8 cellular contexts compared by ENCODE assay signal in the genomic region with DNA sequence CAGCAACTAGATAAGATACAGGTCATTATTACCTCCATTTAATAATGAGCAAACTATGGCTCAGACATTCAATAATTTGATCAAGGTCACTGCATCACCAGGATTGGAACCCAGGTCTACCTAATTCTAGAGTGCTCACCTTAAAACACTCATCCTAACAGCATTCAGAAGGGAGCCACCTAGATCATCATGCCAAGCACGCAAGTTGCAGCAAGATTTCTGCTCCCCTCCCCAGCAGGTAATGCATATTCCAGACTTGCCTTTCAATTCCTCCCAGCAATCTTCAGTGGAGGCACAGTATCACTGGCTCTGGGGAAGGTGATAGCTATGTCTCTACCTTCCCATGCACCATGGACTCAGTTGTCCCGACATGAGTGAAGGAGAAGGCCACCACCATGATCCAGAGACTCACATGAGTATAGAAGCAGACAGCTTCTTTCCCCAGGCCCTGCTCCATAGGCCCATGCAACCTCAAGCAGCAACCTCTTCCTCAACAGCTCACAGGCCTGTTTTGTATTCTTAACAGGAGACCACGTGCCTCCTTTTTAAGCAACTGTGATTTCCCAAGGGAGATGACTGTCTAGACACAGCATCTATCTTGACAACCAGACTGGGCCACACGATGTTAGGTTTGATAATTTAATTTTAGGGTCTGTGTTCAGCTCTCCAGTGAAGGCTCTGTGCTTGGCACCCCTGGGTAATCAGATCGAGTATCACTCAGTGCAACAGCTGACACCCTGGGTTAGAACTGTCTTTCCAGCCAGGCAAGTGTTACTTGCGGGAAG. TPM values are rescaled to one million over a fixed set of nuclear protein-coding genes. Genes with fewer than 3 reads are reported as not detected.
DNase-seq lines count a peak whose midpoint lies in the region; ATAC-seq and TF ChIP-seq lines count a peak whose summit lies in the region.
"Had no signal": no experiment of that assay in that cellular context is flagged by ENCODE, and none has a peak within 500 bp of the region (broad histone marks: within the 10 kb centered on the region; RNA-seq: fewer than 3 reads in every experiment).

No MANE protein-coding gene starts in this region.

- no peaks in the 10 kb centered on the region for H4K20me1 ChIP-seq in PC-9 (ENCODE audit: insufficient read depth)

- peaks cover 23% of the 10 kb centered on the region for H3K4me1 ChIP-seq in PC-9 (replicated peaks; ENCODE audit: insufficient read depth)
- peaks cover 17 to 29% (median 25%) of the 10 kb centered on the region in 4 donors for H3K4me1 ChIP-seq in upper lobe of left lung

- TF ChIP-seq POLR2A in upper lobe of left lung (IDR thresholded peaks at IDR 0.05) = no peak

- TF ChIP-seq EP300 in upper lobe of left lung (IDR thresholded peaks at IDR 0.05) = no peak

- DNase-seq in PC-9 (no peak), foreskin fibroblast (peak; percentile 30 to 62), upper lobe of left lung (no peak), NCI-H446 treated with DMSO at 0.1 percent for 48 hours (lab: John Stamatoyannopoulos, UW) (no peak), T-helper 1 cell (no peak), RKO (ENCODE audit: low spot score) (no peak)
- DNase-seq: activated CD4-positive, alpha-beta T cell treated with anti-CD3 and anti-CD28 coated beads, Interleukin-2, amount 10 ng/mL, durations not matched to agents 7 days and 5 days had no signal

- ATAC-seq in GM21723 (IDR thresholded peaks at IDR 0.05; ENCODE audit: unreplicated experiment) (peak; percentile 49), upper lobe of left lung (ENCODE audit: low FRiP score in 2 of 2) (peak; percentile 34 to 59)

- H3K27ac ChIP-seq in PC-9 (no peak overlapping the region), upper lobe of left lung (peak overlapping the region in 2 of 4 donors; percentile 62 to 63)

- no peaks in the 10 kb centered on the region for H3K9me3 ChIP-seq in PC-9 (ENCODE audit: insufficient read depth, low read depth)
- no peaks in the 10 kb centered on the region for H3K9me3 ChIP-seq in upper lobe of left lung

- intact Hi-C loops in PC-9 (cut with micrococcal nuclease; ENCODE audit: unreplicated experiment) = no loop called here

- peaks cover 17% of the 10 kb centered on the region for H3F3A ChIP-seq in PC-9 (ENCODE audit: insufficient read depth, low read depth)

- no peaks in the 10 kb centered on the region for H3K9me2 ChIP-seq in PC-9 (ENCODE audit: insufficient read depth)

- CTCF ChIA-PET in PC-9 (lab: Charles Lee) = no interaction called here

- WGBS in upper lobe of left lung, 2 donors = 86 to 88% methylated on average over 6 of the region's 6 CpGs

- H3K4me3 ChIP-seq in PC-9 (no peak overlapping the region), foreskin fibroblast (ENCODE audit: low read depth in 1 of 2, low read length in 2 of 2) (no peak overlapping the region), upper lobe of left lung (no peak overlapping the region)

- no peak overlapping the region for H2AFZ ChIP-seq in PC-9

- POLR2A ChIA-PET in PC-9 (lab: Charles Lee; ENCODE audit: unreplicated experiment) = interaction anchor here (0.5 to 0.6 kb wide), 2 partner anchors 36 to 122 kb away, joined by 3 to 9 read pairs; partner anchors contain the start of genes PCF11 and RAB30

- no peaks in the 10 kb centered on the region for H3K79me2 ChIP-seq in PC-9 (ENCODE audit: low read depth)

- no TSS peak for BruUV-seq in PC-9 (replicated peaks; lab: Mats Ljungman, UMichigan)

- TF ChIP-seq CTCF in PC-9 (conservative IDR thresholded peaks at IDR 0.05) = no peak
- TF ChIP-seq CTCF in foreskin fibroblast (IDR thresholded peaks at IDR 0.05; ENCODE audit: low read depth, low read length) = no peak
- TF ChIP-seq CTCF in upper lobe of left lung (IDR thresholded peaks at IDR 0.05) = no peak

- H3K27me3 ChIP-seq in PC-9 (ENCODE audit: insufficient read depth, low read depth) (no peaks in the 10 kb centered on the region), upper lobe of left lung (no peaks in the 10 kb centered on the region)

- no peaks in the 10 kb centered on the region for H3K36me3 ChIP-seq in PC-9 (ENCODE audit: low read depth)
- H3K36me3 ChIP-seq in upper lobe of left lung = no peaks in the 10 kb centered on the region

- peak overlapping the region; percentile 66; the same call in 1 of the 2 replicates for H3K4me2 ChIP-seq in PC-9

RNA-seq across cellular contexts. Expression of gene RAB30, which starts 36.4 kb away (rescaled TPM):
- total RNA-seq in PC-9 (2021) (3.2 and 3.6 TPM in 2 replicates), upper lobe of left lung (10 to 100 TPM in 3 of 6 donors, 1 to 10 TPM in 3; 2.7 to 19.3 (median 9.6) TPM)

Comparison
In these comparisons a context has a peak if more than half of its experiments do, and no peak if none do; other contexts are left out.
1. DNase-seq: peak in foreskin fibroblast (2 of 2); none in PC-9 (0 of 2), upper lobe of left lung (0 of 2), NCI-H446 treated with DMSO at 0.1 percent for 48 hours (single experiment), T-helper 1 cell (0 of 5) and RKO (single experiment).